In genomic region chr7:138564365-138564764, GRCh38 we compare ENCODE assay signal across 13 cellular contexts.
A peak's percentile ranks its signal among the peaks of the same experiment; 100 is the strongest.
DNase-seq lines count a peak whose midpoint lies in the region; ATAC-seq and TF ChIP-seq lines count a peak whose summit lies in the region.
"Had no signal": no experiment of that assay in that cellular context is flagged by ENCODE, and none has a peak within 500 bp of the region (broad histone marks: within the 10 kb centered on the region; RNA-seq: fewer than 3 reads in every experiment).

No MANE protein-coding gene starts in this region.

- peak overlapping the region; percentile 4 to 18 for H3K4me3 ChIP-seq in duodenal mucosa (ENCODE audit: low read depth in 1 of 2, low read length in 2 of 2)
- H3K4me3 ChIP-seq in mesendoderm (ENCODE audit: low read length) = no peak overlapping the region
- H3K4me3 ChIP-seq: tibial artery had no signal

- peaks cover 94% of the 10 kb centered on the region for H3K36me3 Mint-ChIP-seq in activated T-helper 17 cell treated with anti-CD3 and anti-CD28 coated beads, Interleukin-2, amount 50 U/mL, for 72 hours (ENCODE audit: low read depth)

- H3K9me3 ChIP-seq in duodenal mucosa (ENCODE audit: control insufficient read depth in 1 of 2, low read length in 2 of 2) = peaks cover 42 to 49% of the 10 kb centered on the region in 2 donors

- no peak overlapping the region for H2BK15ac ChIP-seq in mesendoderm (replicated peaks; ENCODE audit: low read depth)

- H3K79me1 ChIP-seq in mesendoderm (ENCODE audit: low read length) = peaks cover 3% of the 10 kb centered on the region

- no peak overlapping the region for H4K5ac ChIP-seq in mesendoderm (ENCODE audit: low read length)

- no peak overlapping the region for H3K4ac ChIP-seq in mesendoderm (ENCODE audit: low read depth, low read length)

- no peak overlapping the region for H2BK5ac ChIP-seq in mesendoderm (ENCODE audit: low read length)

- H3K18ac ChIP-seq in mesendoderm (ENCODE audit: low read length) = no peak overlapping the region

- H3K36me3 ChIP-seq in duodenal mucosa (ENCODE audit: control insufficient read depth in 1 of 2, insufficient read depth in 2 of 2, low read length in 2 of 2) = peaks cover 64 to 98% of the 10 kb centered on the region in 2 donors
- H3K36me3 ChIP-seq in mesendoderm (ENCODE audit: control insufficient read depth, insufficient read depth, low read length) = peaks cover 37% of the 10 kb centered on the region

- H3K9ac ChIP-seq in duodenal mucosa (ENCODE audit: low read depth in 1 of 2, low read length in 2 of 2) (no peak overlapping the region), mesendoderm (ENCODE audit: low read length) (no peak overlapping the region)

- no peak overlapping the region for H2BK120ac ChIP-seq in mesendoderm (ENCODE audit: low read depth, low read length)

- DNase-seq in NCI-H2029 treated with DMSO at 0.1 percent for 48 hours (lab: John Stamatoyannopoulos, UW) = peak; percentile 49
- DNase-seq in mesendoderm = peak; percentile 8
- DNase-seq in stimulated activated naive CD4-positive, alpha-beta T cell treated with Interleukin-2 at 50 U/mL for 16 hours (lab: John Stamatoyannopoulos, UW) = no peak
- DNase-seq in central memory CD4-positive, alpha-beta T cell = no peak
- no peak for DNase-seq in OCI-M1 (lab: John Stamatoyannopoulos, UW)
- DNase-seq: GDM1, kidney glomerular epithelial cell, NCI-H1436, posterior cingulate gyrus, tibial artery had no signal

- H3K23ac ChIP-seq in mesendoderm (ENCODE audit: low read length) = no peak overlapping the region

- H3K27ac ChIP-seq in C4-2B (peak overlapping the region; percentile 69), duodenal mucosa (ENCODE audit: low read depth, low read length) (no peak overlapping the region), mesendoderm (ENCODE audit: low read depth, low read length) (no peak overlapping the region)
- H3K27ac ChIP-seq: tibial artery had no signal

- no peaks in the 10 kb centered on the region for H3K27me3 Mint-ChIP-seq in activated T-helper 17 cell treated with anti-CD3 and anti-CD28 coated beads, Interleukin-2, amount 50 U/mL, for 72 hours

- peaks cover 0 to 6% of the 10 kb centered on the region in 2 donors for H3K4me1 ChIP-seq in duodenal mucosa (ENCODE audit: control insufficient read depth in 1 of 2, insufficient read depth in 2 of 2, low read length in 2 of 2)
- no peaks in the 10 kb centered on the region for H3K4me1 ChIP-seq in mesendoderm (ENCODE audit: control insufficient read depth, low read depth, low read length)
- H3K4me1 ChIP-seq: tibial artery had no signal

- TF ChIP-seq CTCF in C4-2B (conservative IDR thresholded peaks at IDR 0.05) = no peak

- ATAC-seq in activated T-helper 17 cell treated with anti-CD3 and anti-CD28 coated beads, Interleukin-2, amount 50 U/mL, for 72 hours (replicated peaks) = no peak

- no peak overlapping the region for H3K27ac Mint-ChIP-seq in activated T-helper 17 cell treated with anti-CD3 and anti-CD28 coated beads, Interleukin-2, amount 50 U/mL, for 72 hours

- no peak overlapping the region for H4K8ac ChIP-seq in mesendoderm (ENCODE audit: low read depth, low read length)

- H3K4me3 Mint-ChIP-seq in activated T-helper 17 cell treated with anti-CD3 and anti-CD28 coated beads, Interleukin-2, amount 50 U/mL, for 72 hours = no peak overlapping the region

- H3K27me3 ChIP-seq in duodenal mucosa (ENCODE audit: control insufficient read depth in 1 of 2, insufficient read depth in 2 of 2, low read length in 2 of 2) (no peaks in the 10 kb centered on the region), mesendoderm (ENCODE audit: insufficient read depth, low read length, poor library complexity) (no peaks in the 10 kb centered on the region)
- H3K27me3 ChIP-seq: tibial artery had no signal

- no peaks in the 10 kb centered on the region for H3K4me1 Mint-ChIP-seq in activated T-helper 17 cell treated with anti-CD3 and anti-CD28 coated beads, Interleukin-2, amount 50 U/mL, for 72 hours

- no peaks in the 10 kb centered on the region for H3K79me2 ChIP-seq in mesendoderm (ENCODE audit: control insufficient read depth, insufficient read depth, low read length)

- no peak overlapping the region for H3K56ac ChIP-seq in mesendoderm (ENCODE audit: low read length)

- H2AK5ac ChIP-seq in mesendoderm (ENCODE audit: low read length) = no peak overlapping the region

- H3K9me3 Mint-ChIP-seq in activated T-helper 17 cell treated with anti-CD3 and anti-CD28 coated beads, Interleukin-2, amount 50 U/mL, for 72 hours = peaks cover 21% of the 10 kb centered on the region

- H3K4me2 ChIP-seq in mesendoderm (ENCODE audit: low read length) = no peak overlapping the region

- WGBS in mesendoderm (ENCODE audit: extremely low coverage, insufficient coverage, low lambda C conversion rate) = no CpG with 5 or more reads among the region's 5 CpGs

Comparison
In these comparisons a context has a peak if more than half of its experiments do, and no peak if none do; other contexts are left out.
1. DNase-seq: peak in NCI-H2029 treated with DMSO at 0.1 percent for 48 hours (single experiment) and mesendoderm (single experiment); none in stimulated activated naive CD4-positive, alpha-beta T cell treated with Interleukin-2 at 50 U/mL for 16 hours (single experiment), central memory CD4-positive, alpha-beta T cell (single experiment) and OCI-M1 (single experiment).